ENCODE assay signal across 29 cellular contexts in genomic region chr11:79415411-79415810, GRCh38. TPM values are rescaled to one million over a fixed set of nuclear protein-coding genes. Genes with fewer than 3 reads are reported as not detected.
DNase-seq lines count a peak whose midpoint lies in the region; ATAC-seq and TF ChIP-seq lines count a peak whose summit lies in the region.
"Had no signal": no experiment of that assay in that cellular context is flagged by ENCODE, and none has a peak within 500 bp of the region (broad histone marks: within the 10 kb centered on the region; RNA-seq: fewer than 3 reads in every experiment).

No MANE protein-coding gene starts in this region.

- TF ChIP-seq CTCF in RWPE2 (IDR thresholded peaks at IDR 0.05; ENCODE audit: poor library complexity, severe bottlenecking), result no peak
- no peak for TF ChIP-seq CTCF in epithelial cell of esophagus (IDR thresholded peaks at IDR 0.05; ENCODE audit: insufficient read depth, low read depth, low read length, missing control alignments)
- no peak for TF ChIP-seq CTCF in A673 (conservative IDR thresholded peaks at IDR 0.05; ENCODE audit: low read depth, low read length)
- no peak for TF ChIP-seq CTCF in GM10248 (IDR thresholded peaks at IDR 0.05; ENCODE audit: control extremely low read depth, extremely low read depth, low read depth, missing control alignments)

- no peak overlapping the region for H4K91ac ChIP-seq in mesenchymal stem cell (ENCODE audit: low read length)

- H3K4ac ChIP-seq in mesenchymal stem cell (ENCODE audit: low read depth in 1 of 2, low read length in 2 of 2), result no peak overlapping the region

- no peak overlapping the region for H2BK12ac ChIP-seq in mesenchymal stem cell (ENCODE audit: low read length in 2 of 2)

- CTCF ChIA-PET in A673 (lab: Charles Lee) (no interaction called here), GM10248 (lab: Yijun Ruan, JAX) (interaction anchor here (1.0 to 1.1 kb wide), 2 partner anchors 14 to 25 kb away, joined by 3 read pairs; no protein-coding TSS in a partner anchor)

- no peak overlapping the region for H3K23ac ChIP-seq in mesenchymal stem cell (ENCODE audit: low read length in 2 of 2)

- no peak overlapping the region for H3K14ac ChIP-seq in mesenchymal stem cell (ENCODE audit: low read length in 2 of 2)

- H2BK120ac ChIP-seq in mesenchymal stem cell (ENCODE audit: low read depth, low read length), result no peak overlapping the region

- H3K9me3 ChIP-seq in RWPE2 (ENCODE audit: severe bottlenecking), result no peaks in the 10 kb centered on the region
- H3K9me3 ChIP-seq in mesenchymal stem cell (ENCODE audit: control insufficient read depth, low read length), result peaks cover 4% of the 10 kb centered on the region
- no peaks in the 10 kb centered on the region for H3K9me3 ChIP-seq in A673 (ENCODE audit: low read depth, low read length, poor library complexity, severe bottlenecking)
- H3K9me3 ChIP-seq: left lung, MG63, vagina had no signal

- H3K27me3 ChIP-seq in RWPE2 (ENCODE audit: insufficient read depth, poor library complexity, severe bottlenecking), result no peaks in the 10 kb centered on the region
- H3K27me3 ChIP-seq in mesenchymal stem cell (ENCODE audit: control insufficient read depth in 1 of 2, insufficient read depth in 1 of 2, low read length in 2 of 2), result no peaks in the 10 kb centered on the region
- H3K27me3 ChIP-seq in A673 (replicated peaks; ENCODE audit: insufficient read depth, low read depth, low read length, poor library complexity), result peaks cover 2% of the 10 kb centered on the region
- H3K27me3 ChIP-seq: left lung, MG63, vagina had no signal

- no peak overlapping the region for H4K8ac ChIP-seq in mesenchymal stem cell (ENCODE audit: low read length)

- no peak overlapping the region for H3K4me3 ChIP-seq in RWPE2 (ENCODE audit: severe bottlenecking)
- no peak overlapping the region for H3K4me3 ChIP-seq in epithelial cell of esophagus (ENCODE audit: low read length)
- peak overlapping the region in 1 of 2 experiments; percentile 47 for H3K4me3 ChIP-seq in mesenchymal stem cell (ENCODE audit: insufficient read depth in 1 of 2, low read depth in 1 of 2, low read length in 2 of 2)
- H3K4me3 ChIP-seq in A673 (ENCODE audit: low read depth, low read length, poor library complexity, severe bottlenecking), result no peak overlapping the region
- H3K4me3 ChIP-seq: left lung, MG63, vagina had no signal

- H3K27ac ChIP-seq in RWPE2 (ENCODE audit: poor library complexity, severe bottlenecking) (peak overlapping the region; percentile 96), mesenchymal stem cell (ENCODE audit: low read length, poor library complexity, severe bottlenecking) (peak overlapping the region; percentile 71), A673 (ENCODE audit: low read depth, low read length, poor library complexity, severe bottlenecking) (no peak overlapping the region)
- H3K27ac ChIP-seq: left lung, vagina had no signal

- H3K4me2 ChIP-seq in mesenchymal stem cell (ENCODE audit: low read length, poor library complexity, severe bottlenecking), result no peak overlapping the region

- WGBS in mesenchymal stem cell, result 50% methylated on average over 1 of the region's 1 CpG

- POLR2A ChIA-PET in A673 (lab: Charles Lee; ENCODE audit: low non-redundant PET) (no interaction called here), GM10248 (lab: Yijun Ruan, JAX) (no interaction called here)

- no peak overlapping the region for H2BK15ac ChIP-seq in mesenchymal stem cell (ENCODE audit: low read depth, poor library complexity, severe bottlenecking)

- peak overlapping the region; percentile 61 for H3K9ac ChIP-seq in mesenchymal stem cell (ENCODE audit: low read length)

- H2AFZ ChIP-seq in mesenchymal stem cell (ENCODE audit: low read depth, low read length), result no peak overlapping the region

- H3K36me3 ChIP-seq in RWPE2 (ENCODE audit: low read depth) (no peaks in the 10 kb centered on the region), mesenchymal stem cell (ENCODE audit: control insufficient read depth in 1 of 2, insufficient read depth in 2 of 2, low read depth in 1 of 2, low read length in 2 of 2) (no peaks in the 10 kb centered on the region), A673 (ENCODE audit: insufficient read depth, low read length, poor library complexity, severe bottlenecking) (no peaks in the 10 kb centered on the region)
- H3K36me3 ChIP-seq: left lung, MG63, vagina had no signal

- no peak overlapping the region for H3K18ac ChIP-seq in mesenchymal stem cell (ENCODE audit: low read depth in 1 of 2, low read length in 2 of 2)

- peak; percentile 3; the same call in 2 of the 3 replicates for ATAC-seq in RWPE2 (ENCODE audit: low read depth)
- ATAC-seq: left lung, Panc1 had no signal

- no peak overlapping the region for H2AK5ac ChIP-seq in mesenchymal stem cell (ENCODE audit: low read length, severe bottlenecking)

- H3K4me1 ChIP-seq in RWPE2 (ENCODE audit: insufficient read depth, poor library complexity, severe bottlenecking) (peaks cover 67% of the 10 kb centered on the region), mesenchymal stem cell (ENCODE audit: control insufficient read depth, insufficient read depth, low read depth, low read length) (peaks cover 12% of the 10 kb centered on the region), A673 (ENCODE audit: insufficient read depth, low read length, poor library complexity, severe bottlenecking) (no peaks in the 10 kb centered on the region)

- H2BK5ac ChIP-seq in mesenchymal stem cell (ENCODE audit: low read depth, low read length, poor library complexity, severe bottlenecking), result no peak overlapping the region

- H3K79me1 ChIP-seq in mesenchymal stem cell (replicated peaks; ENCODE audit: low read length, poor library complexity, severe bottlenecking), result no peaks in the 10 kb centered on the region

- DNase-seq in Daoy (ENCODE audit: low read depth) (peak; percentile 30), RWPE2 (ENCODE audit: low spot score) (no peak), epithelial cell of esophagus (ENCODE audit: low read depth) (peak; percentile 33), mesenchymal stem cell (peak; percentile 30), NCI-H1048 (lab: John Stamatoyannopoulos, UW) (no peak), A673 (ENCODE audit: low spot score) (no peak), NCI-H1105 treated with DMSO at 0.1 percent for 48 hours (lab: John Stamatoyannopoulos, UW) (no peak), GM10248 (ENCODE audit: extremely low spot score) (no peak)
- DNase-seq: activated CD4-positive, alpha-beta T cell treated with anti-CD3 and anti-CD28 coated beads, Interleukin-2, amount 10 ng/mL, durations not matched to agents 7 days and 5 days; activated effector memory CD4-positive, alpha-beta T cell treated with Interleukin-2 at 50 U/mL for 16 hours; activated naive CD8-positive, alpha-beta T cell treated with anti-CD3 and anti-CD28 coated beads for 36 hours; activated T-cell treated with anti-CD3 and anti-CD28 coated beads, Interleukin-2, amount 50 U/mL, for 1 hour; AML-193; CD4-positive, CD25-positive, alpha-beta regulatory T cell; central memory CD4-positive, alpha-beta T cell; DND-41; endodermal cell; KBM-7; left lung; MG63; NCI-H1417 treated with DMSO at 0.1 percent for 48 hours; NCI-H526 treated with DMSO at 0.1 percent for 48 hours; right cardiac atrium; SIG-M5; stimulated activated CD8-positive, alpha-beta memory T cell treated with anti-CD3 and anti-CD28 coated beads, Interleukin-4, amount 100 ng/mL, for 48 hours; T-helper 9 cell had no signal

- intact Hi-C loops in A673 (cut with micrococcal nuclease; ENCODE audit: unreplicated experiment), result no loop called here

- no TSS peak for BruUV-seq in A673 (replicated peaks; lab: Mats Ljungman, UMichigan)

RNA-seq across cellular contexts. Expression of gene TENM4, which starts 25.4 kb away (rescaled TPM):
- 13.6 and 23.5 TPM in 2 replicates for total RNA-seq in Daoy (2014; rRNA removed; shearing (Covaris generic))
- polyA plus RNA-seq in mesenchymal stem cell (2013, experiment 1 of 2), result 3.1 TPM
- polyA plus RNA-seq in mesenchymal stem cell (2013, experiment 2 of 2), result 9.1 TPM
- total RNA-seq in A673 (2021), result 0.11 and 0.68 TPM in 2 replicates
- total RNA-seq: activated CD4-positive, alpha-beta T cell treated with anti-CD3 and anti-CD28 coated beads, Interleukin-2, amount 10 ng/mL, durations not matched to agents 7 days and 5 days; activated CD8-positive, alpha-beta memory T cell treated with anti-CD3 and anti-CD28 coated beads for 36 hours; activated naive CD8-positive, alpha-beta T cell treated with anti-CD3 and anti-CD28 coated beads for 36 hours; CD4-positive, CD25-positive, alpha-beta regulatory T cell had no signal

Comparison
In these comparisons a context has a peak if more than half of its experiments do, and no peak if none do; other contexts are left out.
1. DNase-seq: peak in Daoy (single experiment), epithelial cell of esophagus (single experiment) and mesenchymal stem cell (single experiment); none in RWPE2 (single experiment), NCI-H1048 (single experiment), A673 (single experiment), NCI-H1105 treated with DMSO at 0.1 percent for 48 hours (single experiment) and GM10248 (single experiment).